Comparison of ENCODE assay signal across 16 cellular contexts in the genomic region with DNA sequence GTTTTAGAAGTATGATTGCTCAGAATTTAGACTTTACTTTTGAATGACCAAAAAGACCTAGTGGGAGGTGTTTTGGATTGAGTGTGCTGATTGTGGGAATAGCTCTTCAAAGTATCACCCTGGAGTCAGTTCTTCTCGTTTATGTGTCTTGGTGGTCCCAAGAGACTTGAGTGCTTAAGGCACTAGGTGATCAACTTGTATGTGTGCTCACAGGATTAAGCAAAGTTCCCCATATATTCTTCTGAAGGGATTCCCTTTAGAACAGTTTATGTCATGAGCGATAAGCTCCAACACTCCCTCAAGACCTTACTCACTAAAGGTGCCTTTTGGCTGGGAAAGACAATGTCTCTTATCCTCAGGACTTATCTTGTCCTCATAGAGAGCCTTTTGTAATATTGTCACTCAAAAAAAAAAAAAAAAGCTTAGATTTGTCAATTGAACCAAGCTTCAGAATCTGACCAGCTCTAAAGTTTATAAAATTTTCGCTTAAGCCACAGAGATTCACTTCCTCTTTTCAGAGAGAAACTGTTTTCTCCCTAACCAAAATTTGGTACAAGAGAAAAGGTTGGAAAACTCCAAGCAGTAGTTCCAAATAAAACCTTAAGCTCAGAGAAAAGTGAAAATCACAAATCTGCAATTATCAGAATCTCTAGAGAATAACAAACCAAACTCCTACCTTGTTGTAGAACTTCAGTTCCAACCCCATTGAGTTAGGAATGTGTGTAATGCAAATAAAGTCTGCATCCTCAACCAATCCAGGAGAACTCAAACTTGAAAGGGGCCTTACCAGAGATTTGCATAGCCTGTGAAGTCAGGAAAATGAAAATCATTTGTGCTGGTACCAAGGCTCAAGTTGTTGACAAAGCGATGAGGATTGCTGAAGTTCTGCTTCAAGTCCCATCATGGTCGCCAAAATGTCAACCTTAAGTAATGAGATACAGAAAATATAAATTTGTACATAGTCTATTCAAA. TPM values are rescaled to one million over a fixed set of nuclear protein-coding genes. Genes with fewer than 3 reads are reported as not detected.
A peak's percentile ranks its signal among the peaks of the same experiment; 100 is the strongest.
DNase-seq lines count a peak whose midpoint lies in the region; ATAC-seq and TF ChIP-seq lines count a peak whose summit lies in the region.
"Had no signal": no experiment of that assay in that cellular context is flagged by ENCODE, and none has a peak within 500 bp of the region (broad histone marks: within the 10 kb centered on the region; RNA-seq: fewer than 3 reads in every experiment).

No MANE protein-coding gene starts in this region.

- H3K36me3 ChIP-seq in lower lobe of right lung: no peaks in the 10 kb centered on the region
- H3K36me3 ChIP-seq: HAP-1 had no signal

- in situ Hi-C loops in KBM-7 (cut with MboI; ENCODE audit: low pct_unique_long_range_greater_than_20kb, low sequenced_read_pairs): loop anchor here (25.0 kb wide), 1 partner anchor 213 kb away; no protein-coding TSS in a partner anchor

- H3K4me3 ChIP-seq in lower lobe of right lung: no peak overlapping the region
- H3K4me3 ChIP-seq: HAP-1 had no signal

- H3K9me3 ChIP-seq in lower lobe of right lung: no peaks in the 10 kb centered on the region
- H3K9me3 ChIP-seq: HAP-1 had no signal

- no peak overlapping the region for H3K27ac ChIP-seq in lower lobe of right lung
- H3K27ac ChIP-seq: HL-60 had no signal

- no peak for TF ChIP-seq CTCF in lower lobe of right lung (IDR thresholded peaks at IDR 0.05)

- H3K4me1 ChIP-seq in lower lobe of right lung: no peaks in the 10 kb centered on the region
- H3K4me1 ChIP-seq: HAP-1 had no signal

- peak; percentile 53 to 79 for ATAC-seq in lower lobe of right lung
- ATAC-seq in stimulated activated naive CD8-positive, alpha-beta T cell treated with anti-CD3 and anti-CD28 coated beads, Interleukin-15, Interleukin-2, amounts not matched to agents 100 U/mL and 50 U/mL, for 24 hours: no peak

- intact Hi-C loops in lower lobe of right lung (cut with DNase I): no loop called here

- DNase-seq in KBM-7 (peak; percentile 14), NAMALWA (ENCODE audit: low spot score) (peak; percentile 46), OCI-M1 (lab: John Stamatoyannopoulos, UW) (peak; percentile 26), lower lobe of right lung (no peak), SW 1271 (lab: John Stamatoyannopoulos, UW) (no peak), RKO (ENCODE audit: low spot score) (no peak)
- no peak for DNase-seq in activated CD4-positive, CD25-positive, alpha-beta regulatory T cell treated with anti-CD3 and anti-CD28 coated beads, Interleukin-2, amount 50 U/mL, for 72 hours
- DNase-seq in stimulated activated naive CD8-positive, alpha-beta T cell treated with anti-CD3 and anti-CD28 coated beads, Interleukin-15, Interleukin-2, amounts not matched to agents 100 U/mL and 50 U/mL, for 24 hours: no peak
- DNase-seq: Calu3; CD4-positive, alpha-beta memory T cell; DMS53; NCI-H1092 treated with DMSO at 0.1 percent for 48 hours; NCI-H524; SHP77 had no signal

- no peaks in the 10 kb centered on the region for H3K27me3 ChIP-seq in lower lobe of right lung (ENCODE audit: low read depth)

RNA-seq across cellular contexts. Expression of a gene that starts 40.0 kb away (rescaled TPM):
- total RNA-seq in lower lobe of right lung: 67.8 TPM

Comparison
In these comparisons a context has a peak if more than half of its experiments do, and no peak if none do; other contexts are left out.
1. DNase-seq: peak in KBM-7 (single experiment), NAMALWA (single experiment) and OCI-M1 (single experiment); none in lower lobe of right lung (single experiment), SW 1271 (0 of 2), activated CD4-positive, CD25-positive, alpha-beta regulatory T cell treated with anti-CD3 and anti-CD28 coated beads, Interleukin-2, amount 50 U/mL, for 72 hours (single experiment), stimulated activated naive CD8-positive, alpha-beta T cell treated with anti-CD3 and anti-CD28 coated beads, Interleukin-15, Interleukin-2, amounts not matched to agents 100 U/mL and 50 U/mL, for 24 hours (single experiment) and RKO (single experiment).